In genomic region chr16:2848933-2849332, GRCh38 we compare ENCODE assay signal across 31 cellular contexts. TPM values are rescaled to one million over a fixed set of nuclear protein-coding genes. Genes with fewer than 3 reads are reported as not detected.
"Had no signal": no experiment of that assay in that cellular context is flagged by ENCODE, and none has a peak within 500 bp of the region (broad histone marks: within the 10 kb centered on the region; RNA-seq: fewer than 3 reads in every experiment).

No MANE protein-coding gene starts in this region.

- H3K4me1 ChIP-seq: esophagus squamous epithelium, heart right ventricle, neural progenitor cell, psoas muscle, sigmoid colon, testis, tibial nerve, upper lobe of left lung had no signal

- H3K4me3 Mint-ChIP-seq: effector memory CD8-positive, alpha-beta T cell; immature natural killer cell; memory B cell; naive B cell; nephron; neural progenitor cell; stimulated activated memory B cell treated with anti-CD40 and anti-IgM and Interleukin-4, amounts not matched to agents 10 μg/mL and 1 μg/mL and 100 μg/mL, for 72 hours had no signal

- H3K9me3 Mint-ChIP-seq: effector memory CD8-positive, alpha-beta T cell; stimulated activated memory B cell treated with anti-CD40 and anti-IgM and Interleukin-4, amounts not matched to agents 10 μg/mL and 1 μg/mL and 100 μg/mL, for 72 hours had no signal

- H3K36me3 Mint-ChIP-seq: neural progenitor cell; stimulated activated memory B cell treated with anti-CD40 and anti-IgM and Interleukin-4, amounts not matched to agents 10 μg/mL and 1 μg/mL and 100 μg/mL, for 72 hours had no signal

- DNase-seq: dermis blood vessel endothelial cell; effector memory CD8-positive, alpha-beta T cell; erythroblast; esophagus squamous epithelium; foreskin melanocyte; glutamatergic neuron; heart right ventricle; hippocampal formation; immature natural killer cell; naive B cell; right cardiac atrium; sigmoid colon; stimulated activated CD4-positive, alpha-beta T cell treated with anti-CD3 and anti-CD28 coated beads, Interleukin-4, amount 100 ng/mL, for 4 hours; stimulated activated naive CD8-positive, alpha-beta T cell treated with anti-CD3 and anti-CD28 coated beads, Interleukin-15, Interleukin-2, amounts not matched to agents 100 U/mL and 50 U/mL, for 24 hours; substantia nigra; testis; upper lobe of left lung had no signal

- H3K27ac ChIP-seq: coronary artery, esophagus squamous epithelium, heart right ventricle, neural progenitor cell, psoas muscle, sigmoid colon, testis, tibial nerve, upper lobe of left lung had no signal

- H3K27ac Mint-ChIP-seq: effector memory CD8-positive, alpha-beta T cell; memory B cell; nephron; neural progenitor cell; stimulated activated memory B cell treated with anti-CD40 and anti-IgM and Interleukin-4, amounts not matched to agents 10 μg/mL and 1 μg/mL and 100 μg/mL, for 72 hours had no signal

- ATAC-seq: effector memory CD8-positive, alpha-beta T cell; heart right ventricle; left lobe of liver; psoas muscle; right cardiac atrium; stimulated activated memory B cell treated with anti-CD40 and anti-IgM and Interleukin-4, amounts not matched to agents 10 μg/mL and 1 μg/mL and 100 μg/mL, for 72 hours; stimulated activated naive CD8-positive, alpha-beta T cell treated with anti-CD3 and anti-CD28 coated beads, Interleukin-15, Interleukin-2, amounts not matched to agents 100 U/mL and 50 U/mL, for 24 hours had no signal

- H3K4me1 Mint-ChIP-seq: memory B cell; nephron; neural progenitor cell; stimulated activated memory B cell treated with anti-CD40 and anti-IgM and Interleukin-4, amounts not matched to agents 10 μg/mL and 1 μg/mL and 100 μg/mL, for 72 hours had no signal

- H3K36me3 ChIP-seq: heart right ventricle, neural progenitor cell, sigmoid colon, tibial nerve had no signal

- H3K9me3 ChIP-seq: esophagus squamous epithelium, sigmoid colon, testis had no signal

- H3K4me3 ChIP-seq: coronary artery, esophagus squamous epithelium, heart right ventricle, lung, neural progenitor cell, psoas muscle, sigmoid colon, testis, tibial nerve, upper lobe of left lung had no signal

- H3K27me3 ChIP-seq: testis, upper lobe of left lung had no signal

RNA-seq across cellular contexts. Expression of gene PRSS22, which starts 9.0 kb away (rescaled TPM):
- total RNA-seq: dermis blood vessel endothelial cell, osteocyte, right cardiac atrium, sigmoid colon, skeletal muscle tissue, testis, tibial nerve had no signal

RNA-seq across cellular contexts. Expression of gene ZG16B, which starts 18.8 kb away (rescaled TPM):
- total RNA-seq: left lobe of liver, osteocyte, psoas muscle, sigmoid colon, tibial nerve had no signal

RNA-seq across cellular contexts. Expression of gene PRSS21, which starts 31.9 kb away (rescaled TPM):
- total RNA-seq: left lobe of liver, mononuclear cell, osteocyte, psoas muscle, right cardiac atrium, sigmoid colon, skeletal muscle tissue, tibial nerve had no signal

RNA-seq across cellular contexts. Expression of gene PRSS41, which starts 50.7 kb away (rescaled TPM):
- total RNA-seq: dermis blood vessel endothelial cell, esophagus squamous epithelium, heart right ventricle, left lobe of liver, liver, lung, mononuclear cell, osteocyte, psoas muscle, renal cortical epithelial cell, right cardiac atrium, sigmoid colon, skeletal muscle tissue, tibial nerve had no signal
